ENCODE assay signal across 21 cellular contexts in the genomic region with DNA sequence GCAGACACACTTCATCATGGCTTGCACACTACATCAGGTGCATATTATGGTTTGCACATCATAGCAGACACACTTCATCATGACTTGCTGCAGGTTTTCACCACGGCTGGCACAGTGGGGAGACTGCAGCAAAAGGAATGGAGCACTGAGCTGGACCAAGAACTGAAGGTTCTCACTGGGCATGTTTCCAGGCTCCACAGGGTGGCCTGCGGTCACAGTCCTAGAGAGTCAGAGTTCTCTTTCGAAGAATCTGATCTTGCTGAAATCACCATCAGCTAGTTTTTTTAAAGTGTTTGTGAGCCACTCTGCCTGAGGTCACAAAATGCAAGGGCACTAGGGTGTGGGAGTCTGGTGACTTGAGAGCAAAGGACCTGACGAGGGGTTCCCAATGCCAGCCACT.
"Had no signal": no experiment of that assay in that cellular context is flagged by ENCODE, and none has a peak within 500 bp of the region (broad histone marks: within the 10 kb centered on the region; RNA-seq: fewer than 3 reads in every experiment).

No MANE protein-coding gene starts in this region.

- FAIRE-seq: kidney had no signal

- H3K4me3 Mint-ChIP-seq: activated naive CD8-positive, alpha-beta T cell; activated T-helper 1 cell treated with anti-CD3 and anti-CD28 coated beads, Interleukin-12 subunit alpha, Interleukin-12 subunit beta, Interleukin-2, Interleukin-4 antibody, amounts not matched to agents 30 ng/mL and 10 ng/mL and 1 ng/mL, durations not matched to agents 14 hours and 24 hours and 36 hours; memory B cell; naive thymus-derived CD4-positive, alpha-beta T cell; neural progenitor cell; stimulated activated naive CD8-positive, alpha-beta T cell treated with anti-CD3 and anti-CD28 coated beads, Interleukin-15, Interleukin-2, amounts not matched to agents 100 ng/mL and 50 ng/mL, for 24 hours had no signal

- H3K36me3 Mint-ChIP-seq: activated naive CD8-positive, alpha-beta T cell; memory B cell; naive thymus-derived CD4-positive, alpha-beta T cell; neural progenitor cell had no signal

- H3K27me3 Mint-ChIP-seq: progenitor cell of endocrine pancreas had no signal

- DNase-seq: activated CD4-positive, alpha-beta T cell treated with anti-CD3 and anti-CD28 coated beads, Interleukin-2, amount 50 U/mL, for 48 hours; activated T-cell treated with anti-CD3 and anti-CD28 coated beads for 4 hours; amniotic stem cell; brain microvascular endothelial cell; central memory CD4-positive, alpha-beta T cell; erythroblast; gastrocnemius medialis; kidney; left lung; mucosa of descending colon; naive thymus-derived CD4-positive, alpha-beta T cell; T1000; transverse colon had no signal

- H3K27ac Mint-ChIP-seq: activated naive CD8-positive, alpha-beta T cell; activated T-helper 1 cell treated with anti-CD3 and anti-CD28 coated beads, Interleukin-12 subunit alpha, Interleukin-12 subunit beta, Interleukin-2, Interleukin-4 antibody, amounts not matched to agents 30 ng/mL and 10 ng/mL and 1 ng/mL, durations not matched to agents 14 hours and 24 hours and 36 hours; memory B cell; naive thymus-derived CD4-positive, alpha-beta T cell; neural progenitor cell; progenitor cell of endocrine pancreas; stimulated activated naive CD8-positive, alpha-beta T cell treated with anti-CD3 and anti-CD28 coated beads, Interleukin-15, Interleukin-2, amounts not matched to agents 100 ng/mL and 50 ng/mL, for 24 hours had no signal

- ATAC-seq: gastrocnemius medialis; left lung; mucosa of descending colon; naive thymus-derived CD4-positive, alpha-beta T cell had no signal

- H3K4me3 ChIP-seq: coronary artery, gastrocnemius medialis, left lung, mucosa of descending colon, neural progenitor cell, suprapubic skin, transverse colon had no signal

- H3K4me1 Mint-ChIP-seq: memory B cell; naive thymus-derived CD4-positive, alpha-beta T cell had no signal

- H3K9me3 Mint-ChIP-seq: activated T-helper 1 cell treated with anti-CD3 and anti-CD28 coated beads, Interleukin-12 subunit alpha, Interleukin-12 subunit beta, Interleukin-2, Interleukin-4 antibody, amounts not matched to agents 30 ng/mL and 10 ng/mL and 1 ng/mL, durations not matched to agents 14 hours and 24 hours and 36 hours; memory B cell; stimulated activated naive CD8-positive, alpha-beta T cell treated with anti-CD3 and anti-CD28 coated beads, Interleukin-15, Interleukin-2, amounts not matched to agents 100 ng/mL and 50 ng/mL, for 24 hours had no signal
